ENCODE assay signal across 9 cellular contexts in the genomic region with DNA sequence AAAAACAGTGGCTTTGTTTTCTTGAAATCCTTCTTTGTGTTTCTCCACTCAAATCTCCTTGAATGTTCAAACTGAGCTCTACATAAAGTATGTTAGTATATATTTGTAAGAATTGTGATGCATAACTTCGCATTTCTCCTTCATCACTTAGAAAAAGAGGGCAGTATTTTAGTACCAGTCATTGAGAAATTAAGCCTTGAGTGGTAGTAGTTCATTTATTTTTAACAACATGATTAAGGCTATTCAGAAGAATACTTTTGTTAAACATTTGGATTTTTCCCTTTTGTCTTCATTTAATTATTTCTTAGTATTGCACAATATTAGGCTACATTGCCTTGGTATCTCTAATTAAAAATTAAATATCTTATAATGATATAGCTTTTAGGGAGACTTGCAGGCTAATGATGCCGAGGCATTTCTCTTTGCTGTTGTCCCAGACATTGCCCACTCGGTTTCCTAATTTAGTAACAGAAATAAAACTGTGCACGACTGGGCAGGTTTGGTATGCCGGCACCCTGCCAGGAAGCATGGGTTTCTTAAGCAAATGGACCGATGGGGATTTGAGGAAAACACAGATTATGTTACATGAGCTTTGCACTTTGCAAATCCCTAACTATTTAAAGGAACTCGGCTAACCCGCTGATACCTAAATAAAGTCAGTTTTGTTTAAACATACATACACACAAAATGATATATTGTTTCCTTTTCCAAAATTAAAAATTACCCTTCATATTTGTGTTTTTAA. TPM values are rescaled to one million over a fixed set of nuclear protein-coding genes. Genes with fewer than 3 reads are reported as not detected.
DNase-seq lines count a peak whose midpoint lies in the region; ATAC-seq and TF ChIP-seq lines count a peak whose summit lies in the region.
"Had no signal": no experiment of that assay in that cellular context is flagged by ENCODE, and none has a peak within 500 bp of the region (broad histone marks: within the 10 kb centered on the region; RNA-seq: fewer than 3 reads in every experiment).

No MANE protein-coding gene starts in this region.

- no peak for TF ChIP-seq POLR2A in Peyer's patch (IDR thresholded peaks at IDR 0.05)

- H3K9ac ChIP-seq in smooth muscle cell (ENCODE audit: low read depth), result no peak overlapping the region

- no peaks in the 10 kb centered on the region for H4K20me1 ChIP-seq in smooth muscle cell (ENCODE audit: low read depth)

- peaks cover 25% of the 10 kb centered on the region for H3K4me1 ChIP-seq in RWPE2 (ENCODE audit: insufficient read depth, poor library complexity, severe bottlenecking)
- peaks cover 29% of the 10 kb centered on the region for H3K4me1 ChIP-seq in smooth muscle cell (ENCODE audit: low read depth)
- no peaks in the 10 kb centered on the region for H3K4me1 ChIP-seq in Peyer's patch

- DNase-seq in HS-27A (ENCODE audit: low read depth) (peak; percentile 87), RWPE2 (ENCODE audit: low spot score) (peak; percentile 93), glomerular visceral epithelial cell (ENCODE audit: extremely low spot score) (peak; percentile 83), smooth muscle cell (lab: John Stamatoyannopoulos, UW; ENCODE audit: unreplicated experiment) (no peak), ecto neural progenitor cell (ENCODE audit: low spot score) (no peak), Peyer's patch (no peak), NCI-H510A (lab: John Stamatoyannopoulos, UW) (no peak)
- no peak for DNase-seq in activated naive CD4-positive, alpha-beta T cell (lab: John Stamatoyannopoulos, UW)
- DNase-seq: activated effector memory CD4-positive, alpha-beta T cell treated with anti-CD3 and anti-CD28 coated beads, Interleukin-2, amount 50 U/mL, for 16 hours had no signal

- H3K4me2 ChIP-seq in smooth muscle cell, result peak overlapping the region; percentile 52

- TF ChIP-seq CTCF in RWPE2 (IDR thresholded peaks at IDR 0.05; ENCODE audit: poor library complexity, severe bottlenecking) (no peak), smooth muscle cell (IDR thresholded peaks at IDR 0.05; ENCODE audit: borderline replicate concordance, insufficient read depth, poor library complexity, severe bottlenecking) (no peak), Peyer's patch (IDR thresholded peaks at IDR 0.05) (no peak)

- no peak overlapping the region for H2AFZ ChIP-seq in smooth muscle cell (ENCODE audit: low read depth)

- ATAC-seq in RWPE2 (ENCODE audit: low read depth), result peak; percentile 97

- H3K27me3 ChIP-seq in RWPE2 (ENCODE audit: insufficient read depth, poor library complexity, severe bottlenecking) (no peaks in the 10 kb centered on the region), smooth muscle cell (ENCODE audit: low read depth) (no peaks in the 10 kb centered on the region), Peyer's patch (no peaks in the 10 kb centered on the region)

- H3K36me3 ChIP-seq in RWPE2 (ENCODE audit: low read depth) (no peaks in the 10 kb centered on the region), smooth muscle cell (ENCODE audit: low read depth) (no peaks in the 10 kb centered on the region), Peyer's patch (no peaks in the 10 kb centered on the region)

- H3F3A ChIP-seq in smooth muscle cell (ENCODE audit: low read depth), result peaks cover 18% of the 10 kb centered on the region

- no peaks in the 10 kb centered on the region for H3K79me2 ChIP-seq in smooth muscle cell (ENCODE audit: low read depth)

- whole genome bisulfite sequencing in smooth muscle cell (ENCODE audit: low lambda C conversion rate), result 23% methylated on average over 8 of the region's 8 CpGs

- no peaks in the 10 kb centered on the region for H3K9me3 ChIP-seq in RWPE2 (ENCODE audit: severe bottlenecking)
- H3K9me3 ChIP-seq in smooth muscle cell (replicated peaks; ENCODE audit: low read depth), result no peaks in the 10 kb centered on the region
- H3K9me3 ChIP-seq in Peyer's patch, result no peaks in the 10 kb centered on the region

- H3K4me3 ChIP-seq in RWPE2 (ENCODE audit: severe bottlenecking), result no peak overlapping the region
- peak overlapping the region; percentile 27 for H3K4me3 ChIP-seq in smooth muscle cell
- no peak overlapping the region for H3K4me3 ChIP-seq in Peyer's patch

- H3K27ac ChIP-seq in RWPE2 (ENCODE audit: poor library complexity, severe bottlenecking) (peak overlapping the region; percentile 47), smooth muscle cell (ENCODE audit: low read depth) (peak overlapping the region; percentile 48), Peyer's patch (no peak overlapping the region)

RNA-seq across cellular contexts. Expression of a gene that starts 54.7 kb away (rescaled TPM):
- total RNA-seq in smooth muscle cell, result 28.8 and 53.5 TPM in 2 replicates
- 22.2 and 26.5 TPM in 2 replicates for polyA plus RNA-seq in smooth muscle cell
- total RNA-seq in Peyer's patch, result 100 to 1,000 TPM in 3 of 4 donors, 10 to 100 TPM in 1; 62.7 to 197 (median 157) TPM

RNA-seq across cellular contexts. Expression of a gene that starts 56.6 kb away (rescaled TPM):
- 45.4 and 76.8 TPM in 2 replicates for total RNA-seq in smooth muscle cell
- 25.0 and 27.0 TPM in 2 replicates for polyA plus RNA-seq in smooth muscle cell
- total RNA-seq in Peyer's patch, result 10 to 100 TPM in 3 of 4 donors, 1 to 10 TPM in 1; 8.2 to 33.0 (median 22.9) TPM

Comparison
In these comparisons a context has a peak if more than half of its experiments do, and no peak if none do; other contexts are left out.
1. DNase-seq: peak in HS-27A (single experiment), RWPE2 (single experiment) and glomerular visceral epithelial cell (single experiment); none in smooth muscle cell (single experiment), activated naive CD4-positive, alpha-beta T cell (0 of 4), ecto neural progenitor cell (single experiment), Peyer's patch (0 of 3) and NCI-H510A (single experiment).
2. H3K27ac ChIP-seq: peak in RWPE2 (single experiment) and smooth muscle cell (single experiment); none in Peyer's patch (0 of 4).